19 cellular contexts compared by ENCODE assay signal in genomic region chr7:2093841-2094220, GRCh38.
DNase-seq lines count a peak whose midpoint lies in the region; ATAC-seq, FAIRE-seq and TF ChIP-seq lines count a peak whose summit lies in the region.
"Had no signal": no experiment of that assay in that cellular context is flagged by ENCODE, and none has a peak within 500 bp of the region (broad histone marks: within the 10 kb centered on the region; RNA-seq: fewer than 3 reads in every experiment).

No MANE protein-coding gene starts in this region.

- no peak for FAIRE-seq in H1 (lab: Jason Lieb, UNC)
- FAIRE-seq: D721Med had no signal

- H2AK5ac ChIP-seq in H1 (ENCODE audit: low read depth, low read length), result no peak overlapping the region

- H2BK20ac ChIP-seq in H1 (ENCODE audit: low read length), result no peak overlapping the region

- WGBS in H1 (ENCODE audit: extremely low coverage in 1 of 2, insufficient coverage in 1 of 2, insufficient read length in 1 of 2, insufficient replicate concordance in 2 of 2, low coverage in 1 of 2, low lambda C conversion rate in 2 of 2, missing lambda C conversion rate in 1 of 2), 2 experiments, result 98% methylated on average over 8 of the region's 13 CpGs; no CpG with 5 or more reads in 1 of the 2 experiments

- peaks cover 4% of the 10 kb centered on the region; the same call in 2 of the 3 replicates for H3K9me3 Mint-ChIP-seq in GM23338
- no peaks in the 10 kb centered on the region for H3K9me3 Mint-ChIP-seq in nephron
- H3K9me3 Mint-ChIP-seq: CD8-positive, alpha-beta memory T cell had no signal

- H4K20me1 ChIP-seq in BLaER1 (peaks cover 58% of the 10 kb centered on the region), GM23338 (replicated peaks; ENCODE audit: insufficient read depth) (no peaks in the 10 kb centered on the region), H1 (replicated peaks in 1 of 2; ENCODE audit: control insufficient read depth in 1 of 2, insufficient read depth in 2 of 2, low read length in 2 of 2) (peaks cover 4 to 6% of the 10 kb centered on the region in 2 experiments)

- H3K27me3 Mint-ChIP-seq in GM23338 (ENCODE audit: insufficient read depth, low read depth, poor library complexity) (peaks cover 4% of the 10 kb centered on the region), nephron (ENCODE audit: low read depth) (no peaks in the 10 kb centered on the region)
- H3K27me3 Mint-ChIP-seq: CD8-positive, alpha-beta memory T cell had no signal

- H3K36me3 Mint-ChIP-seq in GM23338 (ENCODE audit: low read depth), result peaks cover 22% of the 10 kb centered on the region
- H3K36me3 Mint-ChIP-seq in nephron (ENCODE audit: low read depth), result peaks cover 21% of the 10 kb centered on the region

- TF ChIP-seq CTCF in GM23338 (conservative IDR thresholded peaks at IDR 0.05; ENCODE audit: low read depth in 2 of 2), result no peak
- TF ChIP-seq CTCF in H1 (IDR thresholded peaks at IDR 0.05; ENCODE audit: control extremely low read depth in 1 of 3, insufficient read depth in 1 of 3, low read depth in 1 of 3, low read length in 3 of 3), result no peak
- TF ChIP-seq CTCF in nephron (IDR thresholded peaks at IDR 0.05; ENCODE audit: unreplicated experiment in 3 of 3), result no peak

- no peak overlapping the region for H2BK15ac ChIP-seq in H1 (ENCODE audit: low read length)

- H3K9me2 ChIP-seq in GM23338 (ENCODE audit: insufficient read depth), result no peaks in the 10 kb centered on the region

- no peak for TF ChIP-seq POLR2A in H1 (IDR thresholded peaks at IDR 0.05; ENCODE audit: control extremely low read depth in 1 of 2, low read depth in 2 of 2, low read length in 2 of 2)

- no peak overlapping the region for H3K18ac ChIP-seq in H1 (ENCODE audit: extremely low read depth, low read length)

- H3K79me2 ChIP-seq in GM23338 (replicated peaks; ENCODE audit: insufficient read depth) (no peaks in the 10 kb centered on the region), H1 (ENCODE audit: control insufficient read depth in 1 of 2, insufficient read depth in 2 of 2, low read length in 2 of 2) (no peaks in the 10 kb centered on the region)

- no peak overlapping the region for H2AFZ ChIP-seq in GM23338
- H2AFZ ChIP-seq in H1 (ENCODE audit: low read length), result no peak overlapping the region

- H3K4me2 ChIP-seq in BLaER1, result peak overlapping the region; percentile 49
- H3K4me2 ChIP-seq in GM23338, result no peak overlapping the region
- H3K4me2 ChIP-seq in H1 (ENCODE audit: insufficient read depth in 1 of 2, low read depth in 2 of 2, low read length in 2 of 2), result no peak overlapping the region

- no peak overlapping the region for H2BK12ac ChIP-seq in H1 (ENCODE audit: low read depth, low read length)

- no peak overlapping the region for H4K91ac ChIP-seq in H1 (replicated peaks; ENCODE audit: insufficient read length, low read length)

- H3K4me3 Mint-ChIP-seq in GM23338, result no peak overlapping the region
- H3K4me3 Mint-ChIP-seq in nephron, result no peak overlapping the region
- H3K4me3 Mint-ChIP-seq: CD8-positive, alpha-beta memory T cell had no signal

- CTCF ChIA-PET in H1 (lab: Charles Lee; ENCODE audit: partially characterized antibody), result interaction anchor here (1.3 to 1.5 kb wide), 2 partner anchors 11 kb away, joined by 5 to 8 read pairs; no protein-coding TSS in a partner anchor

- peak overlapping the region; percentile 24; the same call in 1 of the 2 replicates for H3K27ac Mint-ChIP-seq in GM23338
- H3K27ac Mint-ChIP-seq in nephron, result peak overlapping the region in 2 of 3 experiments; percentile 42 to 73

- no peak for ATAC-seq in GM23338
- ATAC-seq in HG02884 (IDR thresholded peaks at IDR 0.05; ENCODE audit: unreplicated experiment), result no peak
- ATAC-seq in GM19351 (IDR thresholded peaks at IDR 0.05; ENCODE audit: unreplicated experiment), result no peak

- H2BK120ac ChIP-seq in H1 (replicated peaks; ENCODE audit: low read depth, low read length), result no peak overlapping the region

- no peak overlapping the region; the same call in 1 of the 2 replicates for H4K8ac ChIP-seq in H1 (ENCODE audit: extremely low read depth, insufficient read depth, low read length)

- H3K27ac ChIP-seq in BLaER1 (peak overlapping the region; percentile 33; the same call in 1 of the 2 replicates), GM23338 (ENCODE audit: low read depth) (no peak overlapping the region), H1 (ENCODE audit: low read depth, low read length) (no peak overlapping the region)
- H3K27ac ChIP-seq: Peyer's patch, SJSA1 had no signal

- no peak overlapping the region for H3K4ac ChIP-seq in H1 (replicated peaks; ENCODE audit: insufficient read length, low read depth, low read length)

- H3K14ac ChIP-seq in H1 (ENCODE audit: insufficient read length), result no peak overlapping the region

- TF ChIP-seq RAD21 in H1 (IDR thresholded peaks at IDR 0.05 in 1 of 2, conservative IDR thresholded peaks at IDR 0.05 in 1 of 2; ENCODE audit: low read depth in 2 of 2, low read length in 2 of 2), result no peak

- no peak overlapping the region for H4K5ac ChIP-seq in H1 (ENCODE audit: insufficient read length, low read depth, low read length)

- H3K9ac ChIP-seq in BLaER1, result 0 out of 2 replicates have a peak overlapping the region, but pooled peaks have one; percentile 4
- H3K9ac ChIP-seq in H1 (replicated peaks in 1 of 4; ENCODE audit: extremely low read depth in 1 of 4, low read depth in 3 of 4, low read length in 3 of 4), result no peak overlapping the region

- H2BK5ac ChIP-seq in H1 (ENCODE audit: low read depth, low read length), result peak overlapping the region; percentile 75; the same call in 1 of the 2 replicates

- H3K79me1 ChIP-seq in H1 (ENCODE audit: low read depth, low read length), result peaks cover 13% of the 10 kb centered on the region

- no peak for TF ChIP-seq EP300 in H1 (IDR thresholded peaks at IDR 0.05; ENCODE audit: borderline replicate concordance in 1 of 2, low read depth in 2 of 2, low read length in 2 of 2)

- DNase-seq in GM23338 (ENCODE audit: low spot score) (no peak), H1 (ENCODE audit: low read depth in 1 of 2, low spot score in 2 of 2) (no peak), GDM1 (lab: John Stamatoyannopoulos, UW) (no peak)
- DNase-seq: C1 segment of cervical spinal cord; CD8-positive, alpha-beta memory T cell; Kasumi-1; NCI-H1092 treated with DMSO at 0.1 percent for 48 hours; NCI-H2081 treated with DMSO at 0.1 percent for 48 hours; NCI-H446 treated with DMSO at 0.1 percent for 48 hours; NCI-H69; NK-92 treated with Interleukin-12 subunit alpha and Interleukin-12 subunit beta, amount 100 ng/mL, for 24 hours; Peyer's patch had no signal

- H3K4me1 Mint-ChIP-seq in GM23338 (no peaks in the 10 kb centered on the region), nephron (peaks cover 20% of the 10 kb centered on the region)

- H3K4me3 ChIP-seq in BLaER1, result no peak overlapping the region
- H3K4me3 ChIP-seq in GM23338, result no peak overlapping the region
- no peak overlapping the region for H3K4me3 ChIP-seq in H1 (ENCODE audit: extremely low read depth in 1 of 4, insufficient read depth in 2 of 4, low read depth in 3 of 4, low read length in 4 of 4)
- H3K4me3 ChIP-seq: HAP-1, Peyer's patch, SJSA1 had no signal

- H3K56ac ChIP-seq in H1 (replicated peaks; ENCODE audit: insufficient read length, low read depth, low read length), result no peak overlapping the region

- H3K36me3 ChIP-seq in BLaER1, result peaks cover 54% of the 10 kb centered on the region
- no peaks in the 10 kb centered on the region for H3K36me3 ChIP-seq in GM23338 (ENCODE audit: insufficient read depth)
- no peaks in the 10 kb centered on the region for H3K36me3 ChIP-seq in H1 (ENCODE audit: control insufficient read depth in 2 of 4, insufficient read depth in 4 of 4, low read length in 3 of 4)
- H3K36me3 ChIP-seq: HAP-1, Peyer's patch, SJSA1 had no signal

- POLR2A ChIA-PET in H1 (lab: Charles Lee; ENCODE audit: partially characterized antibody), result no interaction called here

- H3K9me3 ChIP-seq in BLaER1 (peaks cover 7% of the 10 kb centered on the region; the same call in 1 of the 2 replicates), H1 (ENCODE audit: insufficient read depth in 2 of 2, low read depth in 1 of 2, low read length in 1 of 2) (no peaks in the 10 kb centered on the region)
- H3K9me3 ChIP-seq: HAP-1, Peyer's patch, SJSA1 had no signal

- H3K4me1 ChIP-seq in BLaER1, result peaks cover 62% of the 10 kb centered on the region
- no peaks in the 10 kb centered on the region for H3K4me1 ChIP-seq in GM23338 (ENCODE audit: insufficient read depth)
- no peaks in the 10 kb centered on the region for H3K4me1 ChIP-seq in H1 (replicated peaks in 1 of 4; ENCODE audit: control insufficient read depth in 3 of 4, insufficient read depth in 4 of 4, low read length in 3 of 4)
- H3K4me1 ChIP-seq: HAP-1, Peyer's patch, SJSA1 had no signal

- H3K27me3 ChIP-seq in BLaER1 (no peaks in the 10 kb centered on the region), GM23338 (ENCODE audit: insufficient read depth) (no peaks in the 10 kb centered on the region), H1 (replicated peaks in 1 of 4; ENCODE audit: control insufficient read depth in 3 of 4, extremely low read depth in 1 of 4, insufficient read depth in 3 of 4, low read length in 3 of 4) (no peaks in the 10 kb centered on the region)
- H3K27me3 ChIP-seq: Peyer's patch, SJSA1 had no signal

- no peaks in the 10 kb centered on the region for H3F3A ChIP-seq in GM23338 (replicated peaks; ENCODE audit: low read depth)

- no peaks in the 10 kb centered on the region for H3K23me2 ChIP-seq in H1 (ENCODE audit: low read depth, low read length)

- no peak overlapping the region for H3K23ac ChIP-seq in H1 (ENCODE audit: insufficient read length)

TF ChIP-seq in GM23338, 12 proteins besides CTCF, POLR2A, EP300 and RAD21 (continues in another document):
- TF ChIP-seq CREB1 (CRISPR knock-in tag; IDR thresholded peaks at IDR 0.05; ENCODE audit: low read depth) (no peak), EZH2 (IDR thresholded peaks at IDR 0.05; ENCODE audit: low read depth, unreplicated experiment) (no peak), EZH2phosphoT487 (IDR thresholded peaks at IDR 0.05; ENCODE audit: unreplicated experiment) (no peak)

TF ChIP-seq in H1, 55 proteins besides CTCF, POLR2A, EP300 and RAD21:
- TF ChIP-seq SUZ12 (IDR thresholded peaks at IDR 0.05; ENCODE audit: low read length) (no peak), GTF2F1 (IDR thresholded peaks at IDR 0.05; ENCODE audit: borderline replicate concordance, low read depth, low read length) (no peak), POU5F1 (IDR thresholded peaks at IDR 0.05; ENCODE audit: low read depth, low read length) (no peak), CTBP2 (IDR thresholded peaks at IDR 0.05; ENCODE audit: borderline replicate concordance, insufficient read depth, insufficient read length, low read length) (no peak)
